In genomic region chr2:190545082-190545481, GRCh38 we compare ENCODE assay signal across 1 cellular context.
TF ChIP-seq lines count a peak whose summit lies in the region.

No MANE protein-coding gene starts in this region.

TF ChIP-seq in IMR-90, 13 proteins besides CTCF, POLR2A, EP300 and RAD21:
- TF ChIP-seq BHLHE40 (IDR thresholded peaks at IDR 0.05; ENCODE audit: low read depth, low read length) (no peak), NFE2L2 (IDR thresholded peaks at IDR 0.05; ENCODE audit: low read depth, low read length) (no peak), CHD1 (IDR thresholded peaks at IDR 0.05; ENCODE audit: low read depth, low read length) (no peak), FOS (IDR thresholded peaks at IDR 0.05; ENCODE audit: low read depth, low read length) (no peak), MAFK (IDR thresholded peaks at IDR 0.05; ENCODE audit: low read depth, low read length) (no peak), ELK1 (IDR thresholded peaks at IDR 0.05; ENCODE audit: borderline replicate concordance, low read depth, low read length) (no peak), RFX5 (IDR thresholded peaks at IDR 0.05; ENCODE audit: low read depth, low read length) (no peak), MAZ (IDR thresholded peaks at IDR 0.05; ENCODE audit: borderline replicate concordance, low read depth, low read length) (no peak)
- TF ChIP-seq, protein P1, sequence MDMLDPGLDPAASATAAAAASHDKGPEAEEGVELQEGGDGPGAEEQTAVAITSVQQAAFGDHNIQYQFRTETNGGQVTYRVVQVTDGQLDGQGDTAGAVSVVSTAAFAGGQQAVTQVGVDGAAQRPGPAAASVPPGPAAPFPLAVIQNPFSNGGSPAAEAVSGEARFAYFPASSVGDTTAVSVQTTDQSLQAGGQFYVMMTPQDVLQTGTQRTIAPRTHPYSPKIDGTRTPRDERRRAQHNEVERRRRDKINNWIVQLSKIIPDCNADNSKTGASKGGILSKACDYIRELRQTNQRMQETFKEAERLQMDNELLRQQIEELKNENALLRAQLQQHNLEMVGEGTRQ (IDR thresholded peaks at IDR 0.05; ENCODE audit: low read depth, low read length) = no peak
